ENCODE assay signal across 8 cellular contexts in genomic region chr6:136923116-136923953, GRCh38.
DNase-seq lines count a peak whose midpoint lies in the region; ATAC-seq and TF ChIP-seq lines count a peak whose summit lies in the region.

No MANE protein-coding gene starts in this region.

- ATAC-seq in HG03520 (IDR thresholded peaks at IDR 0.05; ENCODE audit: unreplicated experiment): no peak

- H3K36me3 Mint-ChIP-seq in T-helper 1 cell treated with Interleukin-12 subunit alpha and Interleukin-12 subunit beta and Interleukin-4 antibody, amounts not matched to agents 30 μg/mL and 1 μg/mL, for 36 hours (ENCODE audit: low read depth): no peaks in the 10 kb centered on the region

- H3K27ac Mint-ChIP-seq in T-helper 1 cell treated with Interleukin-12 subunit alpha and Interleukin-12 subunit beta and Interleukin-4 antibody, amounts not matched to agents 30 μg/mL and 1 μg/mL, for 36 hours: no peak overlapping the region

- no peaks in the 10 kb centered on the region for H3K9me3 Mint-ChIP-seq in T-helper 1 cell treated with Interleukin-12 subunit alpha and Interleukin-12 subunit beta and Interleukin-4 antibody, amounts not matched to agents 30 μg/mL and 1 μg/mL, for 36 hours

- DNase-seq in ecto neural progenitor cell (ENCODE audit: low spot score) (peak; percentile 57), retinal pigment epithelial cell (ENCODE audit: low read depth) (no peak), T1000 (lab: John Stamatoyannopoulos, UW) (no peak), kidney glomerular epithelial cell (lab: John Stamatoyannopoulos, UW) (no peak), NCI-H2107 (lab: John Stamatoyannopoulos, UW) (no peak)

- no peak for TF ChIP-seq CTCF in retinal pigment epithelial cell (conservative IDR thresholded peaks at IDR 0.05; ENCODE audit: low read depth, low read length)

- H3K27me3 Mint-ChIP-seq in T-helper 1 cell treated with Interleukin-12 subunit alpha and Interleukin-12 subunit beta and Interleukin-4 antibody, amounts not matched to agents 30 μg/mL and 1 μg/mL, for 36 hours (ENCODE audit: low read depth): peaks cover 63% of the 10 kb centered on the region

- peaks cover 20% of the 10 kb centered on the region for H3K4me1 Mint-ChIP-seq in T-helper 1 cell treated with Interleukin-12 subunit alpha and Interleukin-12 subunit beta and Interleukin-4 antibody, amounts not matched to agents 30 μg/mL and 1 μg/mL, for 36 hours (ENCODE audit: low read depth)

- peak overlapping the region; percentile 50 for H3K4me3 Mint-ChIP-seq in T-helper 1 cell treated with Interleukin-12 subunit alpha and Interleukin-12 subunit beta and Interleukin-4 antibody, amounts not matched to agents 30 μg/mL and 1 μg/mL, for 36 hours

- H3K4me3 ChIP-seq in GM08714 (ENCODE audit: low read length) (peak overlapping the region; percentile 8; the same call in 1 of the 2 replicates), retinal pigment epithelial cell (ENCODE audit: low read length) (peak overlapping the region; percentile 43)
